8 cellular contexts compared by ENCODE assay signal in genomic region chr6:7145269-7146078, GRCh38. TPM values are rescaled to one million over a fixed set of nuclear protein-coding genes. Genes with fewer than 3 reads are reported as not detected.
DNase-seq lines count a peak whose midpoint lies in the region; ATAC-seq and TF ChIP-seq lines count a peak whose summit lies in the region.

No MANE protein-coding gene starts in this region.

- peak overlapping the region; percentile 91 for H3K27ac ChIP-seq in AG04450 (ENCODE audit: low read depth, low read length)

- peak overlapping the region in 2 of 3 donors; percentile 49 to 84 for H3K27ac Mint-ChIP-seq in IgD-negative memory B cell
- peak overlapping the region; percentile 98 for H3K27ac Mint-ChIP-seq in mesothelial cell of epicardium

- H3K27me3 Mint-ChIP-seq in IgD-negative memory B cell = no peaks in the 10 kb centered on the region
- no peaks in the 10 kb centered on the region for H3K27me3 Mint-ChIP-seq in mesothelial cell of epicardium (ENCODE audit: low read depth)

- ATAC-seq in HG03095 (IDR thresholded peaks at IDR 0.05; ENCODE audit: unreplicated experiment) = no peak

- H3K4me3 Mint-ChIP-seq in IgD-negative memory B cell (peak overlapping the region in 3 of 4 donors; percentile 55 to 90 (median 89)), mesothelial cell of epicardium (peak overlapping the region; percentile 42)

- H3K27me3 ChIP-seq in AG04450 (ENCODE audit: control insufficient read depth, insufficient read depth, low read length) (no peaks in the 10 kb centered on the region), adipocyte (replicated peaks; ENCODE audit: control insufficient read depth, insufficient read depth, low read length) (no peaks in the 10 kb centered on the region)

- TF ChIP-seq CTCF in AG04450 (IDR thresholded peaks at IDR 0.05; ENCODE audit: low read depth, low read length) (no peak), mesothelial cell of epicardium (IDR thresholded peaks at IDR 0.05; ENCODE audit: unreplicated experiment) (no peak)

- CTCF ChIA-PET in AG04450 (lab: Charles Lee) = interaction anchor here (0.6 to 2.2 kb wide), 5 partner anchors 10 to 421 kb away, joined by 3 to 6 read pairs (median 4); no protein-coding TSS in a partner anchor

- H3K9me3 ChIP-seq in AG04450 (ENCODE audit: control insufficient read depth, insufficient read depth, low read length) (no peaks in the 10 kb centered on the region; the same call in 1 of the 2 replicates), adipocyte (ENCODE audit: control insufficient read depth, low read length) (no peaks in the 10 kb centered on the region)

- H3K9me3 Mint-ChIP-seq in IgD-negative memory B cell (no peaks in the 10 kb centered on the region), mesothelial cell of epicardium (no peaks in the 10 kb centered on the region)

- no peaks in the 10 kb centered on the region for H3K36me3 ChIP-seq in adipocyte (ENCODE audit: control insufficient read depth, insufficient read depth, low read length, severe bottlenecking)

- peaks cover 63% of the 10 kb centered on the region for H3K4me1 ChIP-seq in adipocyte (ENCODE audit: control insufficient read depth, insufficient read depth, low read length)

- H3K4me1 Mint-ChIP-seq in IgD-negative memory B cell (peaks cover 49 to 58% (median 52%) of the 10 kb centered on the region in 3 donors), mesothelial cell of epicardium (peaks cover 71% of the 10 kb centered on the region)

- POLR2A ChIA-PET in AG04450 (lab: Yijun Ruan, JAX) = interaction anchor here (1.0 kb wide), 1 partner anchor 14 kb away, joined by 3 read pairs; no protein-coding TSS in a partner anchor

- H3K36me3 Mint-ChIP-seq in IgD-negative memory B cell (peaks cover 3% of the 10 kb centered on the region), mesothelial cell of epicardium (no peaks in the 10 kb centered on the region)

- H3K9ac ChIP-seq in adipocyte (ENCODE audit: low read length) = peak overlapping the region; percentile 56

- no peak for DNase-seq in AG04450 (ENCODE audit: low read depth, low spot score)
- no peak for DNase-seq in adipocyte (ENCODE audit: low read depth)
- DNase-seq in mesothelial cell of epicardium (ENCODE audit: low spot score in 2 of 2, unreplicated experiment in 2 of 2) = no peak
- no peak for DNase-seq in activated gamma-delta T cell (lab: John Stamatoyannopoulos, UW)
- DNase-seq in effector CD8-positive, alpha-beta T cell (lab: John Stamatoyannopoulos, UW) = no peak
- DNase-seq in NCI-H1092 treated with DMSO at 0.1 percent for 48 hours (lab: John Stamatoyannopoulos, UW) = no peak

- H3K4me3 ChIP-seq in AG04450 (ENCODE audit: low read depth, low read length) (no peak overlapping the region), adipocyte (ENCODE audit: low read length) (no peak overlapping the region)

RNA-seq across cellular contexts. Expression of gene RREB1, which starts 37.7 kb away (rescaled TPM):
- polyA plus RNA-seq in AG04450 (2011; rRNA removed) = 2.6 and 3.0 TPM in 2 replicates
- polyA minus RNA-seq in AG04450 (2011; rRNA and poly(A)+ RNA removed) = 32.7 and 37.6 TPM in 2 replicates
- polyA plus RNA-seq in IgD-negative memory B cell = 6.1 TPM
- 55.4 to 63.0 TPM (median 57.5 TPM) in 3 replicates for total RNA-seq in mesothelial cell of epicardium
